ENCODE assay signal across 24 cellular contexts in the genomic region with DNA sequence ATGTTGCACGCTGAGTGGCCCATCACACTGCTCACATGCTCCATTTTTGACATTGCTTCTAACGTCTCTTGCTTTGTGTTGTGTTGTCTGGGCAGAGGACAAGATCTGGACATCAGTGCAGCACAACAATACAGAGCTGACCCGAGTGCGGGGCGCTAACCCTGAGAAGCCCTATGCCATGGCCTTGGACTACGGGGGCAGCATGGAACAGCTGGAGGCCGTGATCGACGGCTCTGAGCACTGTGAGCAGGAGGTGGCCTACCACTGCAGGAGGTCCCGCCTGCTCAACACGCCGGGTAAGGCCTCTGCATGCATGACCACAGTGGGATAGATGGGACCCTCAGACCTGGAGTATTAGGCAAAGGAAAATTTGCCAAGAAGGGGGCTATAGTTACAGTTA.
"Had no signal": no experiment of that assay in that cellular context is flagged by ENCODE, and none has a peak within 500 bp of the region (broad histone marks: within the 10 kb centered on the region; RNA-seq: fewer than 3 reads in every experiment).

No MANE protein-coding gene starts in this region.

- H3K36me3 ChIP-seq: neural progenitor cell, ovary, right lobe of liver, sigmoid colon, stomach, thoracic aorta, thyroid gland, tibial nerve, upper lobe of left lung, uterus had no signal

- DNase-seq: naive thymus-derived CD4-positive, alpha-beta T cell; natural killer cell; occipital lobe; ovary; psoas muscle; right cardiac atrium; right lobe of liver; sigmoid colon; small intestine; stimulated activated CD4-positive, alpha-beta T cell treated with anti-CD3 and anti-CD28 coated beads, Interleukin-15, amount 100 ng/mL, for 24 hours; stimulated activated CD4-positive, alpha-beta T cell treated with anti-CD3 and anti-CD28 coated beads, Interleukin-2, amount 100 ng/mL, for 24 hours; stimulated activated CD4-positive, alpha-beta T cell treated with anti-CD3 and anti-CD28 coated beads, Interleukin-2, amount 100 ng/mL, for 48 hours; stimulated activated CD4-positive, alpha-beta T cell treated with anti-CD3 and anti-CD28 coated beads, Interleukin-4, amount 100 ng/mL, for 24 hours; stimulated activated naive CD4-positive, alpha-beta T cell treated with Interleukin-2 at 50 U/mL for 16 hours; stomach; thyroid gland; trophoblast cell; uterus had no signal

- ATAC-seq: naive thymus-derived CD4-positive, alpha-beta T cell; natural killer cell; psoas muscle; right cardiac atrium; stimulated activated effector memory CD8-positive, alpha-beta T cell treated with anti-CD3 and anti-CD28 coated beads, Interleukin-12 subunit alpha, Interleukin-12 subunit beta, amount 100 ng/mL, for 72 hours had no signal

- H3K27me3 ChIP-seq: neural progenitor cell, ovary, right lobe of liver, sigmoid colon, stomach, thyroid gland, tibial nerve, upper lobe of left lung, uterus had no signal

- H3K4me2 ChIP-seq: neural progenitor cell had no signal

- H3K27ac ChIP-seq: neural progenitor cell, ovary, parathyroid adenoma, psoas muscle, right lobe of liver, sigmoid colon, stomach, thoracic aorta, thyroid gland, tibial nerve, upper lobe of left lung, uterus had no signal

- H3K9me3 ChIP-seq: ovary, psoas muscle, right lobe of liver, sigmoid colon, stomach, thoracic aorta, thyroid gland, tibial nerve, upper lobe of left lung, uterus had no signal

- H3K4me3 ChIP-seq: neural progenitor cell, ovary, psoas muscle, right lobe of liver, sigmoid colon, stomach, thoracic aorta, thyroid gland, tibial nerve, upper lobe of left lung, uterus had no signal

- H2AFZ ChIP-seq: neural progenitor cell, parathyroid adenoma had no signal

- H3K9ac ChIP-seq: neural progenitor cell, parathyroid adenoma had no signal

- H3K4me1 ChIP-seq: parathyroid adenoma, psoas muscle, sigmoid colon, stomach, thyroid gland, tibial nerve, upper lobe of left lung, uterus had no signal
